Comparison of ENCODE assay signal across 8 cellular contexts in the genomic region with DNA sequence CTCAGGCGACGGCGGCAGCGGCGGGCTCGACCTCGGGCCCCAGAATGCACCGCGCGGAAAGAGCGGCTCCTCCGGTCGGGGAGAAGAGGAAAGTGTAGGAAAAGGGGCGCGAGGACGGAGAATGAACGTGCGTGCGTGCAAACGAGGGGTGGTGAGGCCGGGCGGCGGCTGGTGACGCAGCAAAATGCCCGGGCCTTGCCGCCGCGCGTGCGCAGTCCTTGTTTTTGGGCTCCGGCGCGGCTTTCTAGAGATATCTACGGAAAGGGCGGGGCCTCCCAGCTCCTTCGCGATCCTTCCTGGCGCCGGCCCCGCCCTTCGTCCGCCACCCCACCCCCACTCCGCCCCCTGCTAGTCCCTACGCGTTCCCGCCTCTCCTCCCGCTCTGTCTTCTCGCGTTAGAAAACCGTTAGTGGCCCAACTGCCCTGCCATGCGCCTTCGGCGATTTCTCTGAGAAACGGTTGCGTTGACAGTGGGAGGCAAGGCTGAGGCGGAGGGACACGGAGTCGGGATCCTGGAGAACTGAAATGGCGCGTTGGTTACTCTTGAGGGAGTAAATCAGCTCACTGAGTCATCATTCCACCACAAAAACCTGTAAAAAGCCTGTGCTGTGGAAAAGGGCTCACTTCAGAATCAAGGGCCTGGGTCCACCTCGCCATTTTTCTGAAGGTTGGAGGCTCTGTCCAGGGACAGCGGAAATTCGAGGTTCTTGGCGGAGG. TPM values are rescaled to one million over a fixed set of nuclear protein-coding genes. Genes with fewer than 3 reads are reported as not detected.
DNase-seq lines count a peak whose midpoint lies in the region; ATAC-seq and TF ChIP-seq lines count a peak whose summit lies in the region.

Gene PTGES3, minus strand, starts transcription at position 156 of the 717 bp plus-strand sequence. CDS start 285 bp downstream, outside the sequence.

- peak; percentile 99 for DNase-seq in Daoy (ENCODE audit: low read depth)
- peak; percentile 88 for DNase-seq in GOT3 (lab: John Stamatoyannopoulos, UW)
- DNase-seq in LNCaP clone FGC (ENCODE audit: low read depth): peak; percentile 91
- DNase-seq in RWPE1 (ENCODE audit: low spot score): peak; percentile 98
- DNase-seq in fibroblast of mammary gland (ENCODE audit: low read depth): peak; percentile 97
- DNase-seq in natural killer cell: peak; percentile 96
- peak; percentile 98 for DNase-seq in stimulated activated naive CD4-positive, alpha-beta T cell treated with Interleukin-2 at 50 U/mL for 16 hours (lab: John Stamatoyannopoulos, UW)

- no peaks in the 10 kb centered on the region for H3K27me3 Mint-ChIP-seq in activated T-helper 17 cell treated with anti-CD3 and anti-CD28 coated beads, Interleukin-2, amount 50 U/mL, for 72 hours
- no peaks in the 10 kb centered on the region for H3K27me3 Mint-ChIP-seq in natural killer cell (ENCODE audit: low read depth in 2 of 2)

- H3K4me1 Mint-ChIP-seq in activated T-helper 17 cell treated with anti-CD3 and anti-CD28 coated beads, Interleukin-2, amount 50 U/mL, for 72 hours: peaks cover 8% of the 10 kb centered on the region
- peaks cover 41 to 44% of the 10 kb centered on the region in 2 donors for H3K4me1 Mint-ChIP-seq in natural killer cell

- CTCF ChIA-PET in RWPE1 (lab: Yijun Ruan, JAX): interaction anchor here (0.5 to 0.6 kb wide), 2 partner anchors 16 to 62 kb away, joined by 4 to 5 read pairs; no protein-coding TSS in a partner anchor

- ATAC-seq in activated T-helper 17 cell treated with anti-CD3 and anti-CD28 coated beads, Interleukin-2, amount 50 U/mL, for 72 hours (replicated peaks): peak; percentile 78
- ATAC-seq in natural killer cell: peak; percentile 76 to 95 (median 83)

- POLR2A ChIA-PET in RWPE1 (lab: Yijun Ruan, JAX; ENCODE audit: low non-redundant PET): interaction anchor here (1.0 to 2.0 kb wide), 2 partner anchors 34 to 37 kb away, joined by 4 to 8 read pairs; partner anchors contain the start of gene NACA

- peak within 1 kb of the TSS; percentile 96 for H3K27ac Mint-ChIP-seq in activated T-helper 17 cell treated with anti-CD3 and anti-CD28 coated beads, Interleukin-2, amount 50 U/mL, for 72 hours
- H3K27ac Mint-ChIP-seq in natural killer cell: peak within 1 kb of the TSS; percentile 95 to 99

- intact Hi-C loops in natural killer cell (cut with micrococcal nuclease): loop anchor here (1.0 to 2.0 kb wide), 3 partner anchors 37 to 59 kb away; partner anchors contain the start of gene NACA

- no peaks in the 10 kb centered on the region for H3K9me3 Mint-ChIP-seq in activated T-helper 17 cell treated with anti-CD3 and anti-CD28 coated beads, Interleukin-2, amount 50 U/mL, for 72 hours
- no peaks in the 10 kb centered on the region for H3K9me3 Mint-ChIP-seq in natural killer cell

- TF ChIP-seq CTCF in LNCaP clone FGC (IDR thresholded peaks at IDR 0.05; ENCODE audit: control insufficient read depth, extremely low read depth, insufficient read depth): no peak
- no peak for TF ChIP-seq CTCF in RWPE1 (conservative IDR thresholded peaks at IDR 0.05; ENCODE audit: low read depth)
- TF ChIP-seq CTCF in fibroblast of mammary gland (conservative IDR thresholded peaks at IDR 0.05; ENCODE audit: control insufficient read depth, insufficient read depth, low read depth, low read length): no peak
- no peak for TF ChIP-seq CTCF in natural killer cell (IDR thresholded peaks at IDR 0.05)

- peak within 1 kb of the TSS; percentile 91 for H3K4me3 ChIP-seq in LNCaP clone FGC (ENCODE audit: low read depth, low read length)
- H3K4me3 ChIP-seq in fibroblast of mammary gland (ENCODE audit: control insufficient read depth, low read depth, low read length): peak within 1 kb of the TSS; percentile 98

- peak within 1 kb of the TSS; percentile 100 for H3K27ac ChIP-seq in RWPE1

- peaks cover 58% of the 10 kb centered on the region for H3K36me3 Mint-ChIP-seq in activated T-helper 17 cell treated with anti-CD3 and anti-CD28 coated beads, Interleukin-2, amount 50 U/mL, for 72 hours (ENCODE audit: low read depth)
- H3K36me3 Mint-ChIP-seq in natural killer cell: no peaks in the 10 kb centered on the region

- H3K4me3 Mint-ChIP-seq in activated T-helper 17 cell treated with anti-CD3 and anti-CD28 coated beads, Interleukin-2, amount 50 U/mL, for 72 hours: peak within 1 kb of the TSS; percentile 95
- peak within 1 kb of the TSS; percentile 98 for H3K4me3 Mint-ChIP-seq in natural killer cell

RNA-seq across cellular contexts. Expression of gene PTGES3, which starts in this region (rescaled TPM):
- total RNA-seq in Daoy (2014; rRNA removed; shearing (Covaris generic)): 147 TPM in 2 replicates
- total RNA-seq in activated T-helper 17 cell treated with anti-CD3 and anti-CD28 coated beads, Interleukin-2, amount 50 U/mL, for 72 hours: 100 to 1,000 TPM; 278 to 391 TPM
- total RNA-seq in natural killer cell: 10 to 100 TPM; 79.2 to 93.8 (median 93.4) TPM

Comparison
In these comparisons a context has a peak if more than half of its experiments do, and no peak if none do; other contexts are left out.
1. Peak in every context shown above with its lines: DNase-seq, ATAC-seq, H3K4me3 ChIP-seq and H3K27ac ChIP-seq.